Comparison of ENCODE assay signal across 13 cellular contexts in genomic region chr6:131015630-131016263, GRCh38. TPM values are rescaled to one million over a fixed set of nuclear protein-coding genes. Genes with fewer than 3 reads are reported as not detected.
A peak's percentile ranks its signal among the peaks of the same experiment; 100 is the strongest.
DNase-seq lines count a peak whose midpoint lies in the region; ATAC-seq, FAIRE-seq and TF ChIP-seq lines count a peak whose summit lies in the region.
"Had no signal": no experiment of that assay in that cellular context is flagged by ENCODE, and none has a peak within 500 bp of the region (broad histone marks: within the 10 kb centered on the region; RNA-seq: fewer than 3 reads in every experiment).

No MANE protein-coding gene starts in this region.

- H3K4me2 ChIP-seq in mammary epithelial cell (ENCODE audit: insufficient read depth, low read depth, low read length): peak overlapping the region; percentile 81

- no peak overlapping the region for H3K9ac ChIP-seq in mammary epithelial cell (ENCODE audit: insufficient read depth, low read length)

- TF ChIP-seq CTCF in mammary epithelial cell (conservative IDR thresholded peaks at IDR 0.05 in 1 of 2, IDR thresholded peaks at IDR 0.05 in 1 of 2; ENCODE audit: extremely low read depth in 1 of 2, insufficient read depth in 1 of 2, low read depth in 1 of 2, low read length in 2 of 2) (no peak), spleen (IDR thresholded peaks at IDR 0.05 in 8 of 11, conservative IDR thresholded peaks at IDR 0.05 in 3 of 11) (no peak)

- H3K36me3 Mint-ChIP-seq in activated CD4-positive, alpha-beta T cell treated with anti-CD3 and anti-CD28 coated beads for 36 hours (ENCODE audit: low read depth): no peaks in the 10 kb centered on the region

- peaks cover 23% of the 10 kb centered on the region for H3K4me1 ChIP-seq in mammary epithelial cell (ENCODE audit: insufficient read depth, low read length)
- peaks cover 4 to 39% (median 29%) of the 10 kb centered on the region in 6 donors for H3K4me1 ChIP-seq in spleen

- H3K27me3 ChIP-seq in mammary epithelial cell (ENCODE audit: insufficient read depth, low read length): no peaks in the 10 kb centered on the region
- no peaks in the 10 kb centered on the region for H3K27me3 ChIP-seq in spleen (replicated peaks in 1 of 7)
- H3K27me3 ChIP-seq: upper lobe of left lung had no signal

- in situ Hi-C loops in mammary epithelial cell (cut with MboI; ENCODE audit: low sequenced_read_pairs in 2 of 2): no loop called here

- H3K27me3 Mint-ChIP-seq in activated CD4-positive, alpha-beta T cell treated with anti-CD3 and anti-CD28 coated beads for 36 hours: no peaks in the 10 kb centered on the region

- H3K27ac ChIP-seq in mammary epithelial cell (ENCODE audit: insufficient read depth, low read depth, low read length) (no peak overlapping the region), spleen (peak overlapping the region in 6 of 8 donors; percentile 17 to 57 (median 35))

- TF ChIP-seq POLR2A in GM12892 (IDR thresholded peaks at IDR 0.05; ENCODE audit: low read depth, low read length) (no peak), spleen (IDR thresholded peaks at IDR 0.05) (no peak)

- DNase-seq in GM12892 (ENCODE audit: insufficient read length) (no peak), mammary epithelial cell (peak; percentile 8), inferior parietal cortex (ENCODE audit: extremely low spot score) (peak; percentile 56), spleen (no peak)
- no peak for DNase-seq in activated CD4-positive, alpha-beta T cell treated with anti-CD3 and anti-CD28 coated beads for 36 hours
- DNase-seq: NCI-H510A treated with DMSO at 0.1 percent for 48 hours; stimulated activated CD4-positive, alpha-beta T cell treated with anti-CD3 and anti-CD28 coated beads, Interleukin-2, amount 100 ng/mL, for 24 hours; T1000; upper lobe of left lung had no signal

- H3K79me2 ChIP-seq in mammary epithelial cell (ENCODE audit: insufficient read depth, low read length): peaks cover 42% of the 10 kb centered on the region

- CTCF ChIA-PET in mammary epithelial cell (lab: Charles Lee; ENCODE audit: low non-redundant PET): no interaction called here
- CTCF ChIA-PET in activated CD4-positive, alpha-beta T cell treated with anti-CD3 and anti-CD28 coated beads for 36 hours (lab: Charles Lee): no interaction called here

- H2AFZ ChIP-seq in mammary epithelial cell (ENCODE audit: low read depth, low read length): peak overlapping the region; percentile 44

- WGBS in mammary epithelial cell (ENCODE audit: low coverage, missing lambda C conversion rate): 15% methylated on average over 3 of the region's 3 CpGs
- WGBS in spleen, 5 donors: 61 to 80% (median 71%) methylated on average over 3 of the region's 3 CpGs

- H3K4me3 ChIP-seq in mammary epithelial cell (replicated peaks in 1 of 3; ENCODE audit: insufficient read depth in 1 of 3, low read depth in 2 of 3, low read length in 3 of 3): no peak overlapping the region
- no peak overlapping the region for H3K4me3 ChIP-seq in spleen
- H3K4me3 ChIP-seq: upper lobe of left lung had no signal

- POLR2A ChIA-PET in activated CD4-positive, alpha-beta T cell treated with anti-CD3 and anti-CD28 coated beads for 36 hours (lab: Charles Lee): no interaction called here

- H3K36me3 ChIP-seq in mammary epithelial cell (ENCODE audit: insufficient read depth, low read length) (no peaks in the 10 kb centered on the region), spleen (no peaks in the 10 kb centered on the region)
- H3K36me3 ChIP-seq: upper lobe of left lung had no signal

- H3K4me1 Mint-ChIP-seq in activated CD4-positive, alpha-beta T cell treated with anti-CD3 and anti-CD28 coated beads for 36 hours: no peaks in the 10 kb centered on the region

- intact Hi-C loops in mammary epithelial cell (cut with micrococcal nuclease): no loop called here
- intact Hi-C loops in spleen (cut with DNase I; ENCODE audit: low total_unique reads): no loop called here
- intact Hi-C loops in activated CD4-positive, alpha-beta T cell treated with anti-CD3 and anti-CD28 coated beads for 36 hours (cut with DNase I, micrococcal nuclease): no loop called here

- no peak for ATAC-seq in GM21423 (IDR thresholded peaks at IDR 0.05; ENCODE audit: unreplicated experiment)
- ATAC-seq in GM18870 (IDR thresholded peaks at IDR 0.05; ENCODE audit: unreplicated experiment): no peak
- no peak for ATAC-seq in GM19035 (IDR thresholded peaks at IDR 0.05; ENCODE audit: unreplicated experiment)
- ATAC-seq in activated CD4-positive, alpha-beta T cell treated with anti-CD3 and anti-CD28 coated beads for 36 hours: no peak

- no TSS peak for BruUV-seq in mammary epithelial cell (replicated peaks; lab: Mats Ljungman, UMichigan)

- dilution Hi-C loops in mammary epithelial cell (cut with HindIII; ENCODE audit: low sequenced_read_pairs): no loop called here

- H4K20me1 ChIP-seq in mammary epithelial cell (ENCODE audit: insufficient read depth, low read length): no peaks in the 10 kb centered on the region

- no peaks in the 10 kb centered on the region for H3K9me3 Mint-ChIP-seq in activated CD4-positive, alpha-beta T cell treated with anti-CD3 and anti-CD28 coated beads for 36 hours (ENCODE audit: low read depth)

- H3K27ac Mint-ChIP-seq in activated CD4-positive, alpha-beta T cell treated with anti-CD3 and anti-CD28 coated beads for 36 hours: no peak overlapping the region

- no peak overlapping the region for H3K4me3 Mint-ChIP-seq in activated CD4-positive, alpha-beta T cell treated with anti-CD3 and anti-CD28 coated beads for 36 hours

- H3K9me3 ChIP-seq in mammary epithelial cell (replicated peaks; ENCODE audit: insufficient read depth, low read length) (no peaks in the 10 kb centered on the region), spleen (no peaks in the 10 kb centered on the region)
- H3K9me3 ChIP-seq: upper lobe of left lung had no signal

- peak; percentile 44 for FAIRE-seq in GM12892 (lab: Jason Lieb, UNC)
- FAIRE-seq: HTR-8/SVneo had no signal

RNA-seq across cellular contexts. Expression of gene EPB41L2, which starts 47.3 kb away (rescaled TPM):
- polyA plus RNA-seq in GM12892 (2012; ENCODE audit: missing spikeins): 22.3 TPM
- total RNA-seq in mammary epithelial cell (10 to 100 TPM in 1 of 2 donors, 1 to 10 TPM in 1; 6.8 to 52.2 TPM), spleen (100 to 1,000 TPM in 6 of 7 donors, 10 to 100 TPM in 1; 98.7 to 210 (median 138) TPM)
- polyA plus RNA-seq in mammary epithelial cell (16.6 TPM), spleen (10 to 100 TPM; 19.3 to 35.0 (median 20.2) TPM)
- 57.6 TPM for polyA minus RNA-seq in mammary epithelial cell
- 10 to 100 TPM; 33.3 to 43.4 TPM for total RNA-seq in activated CD4-positive, alpha-beta T cell treated with anti-CD3 and anti-CD28 coated beads for 36 hours

Comparison
In these comparisons a context has a peak if more than half of its experiments do, and no peak if none do; other contexts are left out.
1. DNase-seq: peak in mammary epithelial cell (single experiment) and inferior parietal cortex (single experiment); none in GM12892 (single experiment), spleen (single experiment) and activated CD4-positive, alpha-beta T cell treated with anti-CD3 and anti-CD28 coated beads for 36 hours (single experiment).